In the genomic region with DNA sequence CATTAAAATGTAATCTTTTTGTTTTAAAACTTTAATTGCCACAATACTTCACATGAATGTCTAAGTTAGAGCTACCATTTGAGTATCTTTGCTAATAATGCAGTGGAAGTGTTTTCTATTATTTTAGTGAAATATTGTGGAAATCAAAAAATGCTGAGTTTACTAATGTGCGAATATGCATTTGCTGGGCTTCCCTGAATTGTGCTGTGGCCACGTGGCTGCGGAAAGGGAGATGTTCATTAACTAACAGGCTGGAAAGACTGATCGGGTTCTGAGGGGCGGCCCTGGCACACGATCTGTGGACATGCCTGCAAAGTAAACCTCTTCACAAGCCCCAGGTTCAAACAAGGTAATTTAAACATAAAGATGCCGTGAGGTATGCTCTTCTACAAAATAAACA, we compare ENCODE assay signal across 15 cellular contexts.
DNase-seq lines count a peak whose midpoint lies in the region; ATAC-seq and TF ChIP-seq lines count a peak whose summit lies in the region.
"Had no signal": no experiment of that assay in that cellular context is flagged by ENCODE, and none has a peak within 500 bp of the region (broad histone marks: within the 10 kb centered on the region; RNA-seq: fewer than 3 reads in every experiment).

No MANE protein-coding gene starts in this region.

- no peaks in the 10 kb centered on the region for H3K9me3 ChIP-seq in hepatocyte (ENCODE audit: low read depth)
- H3K9me3 ChIP-seq: BLaER1 treated with 17β-estradiol and CSF1 and Interleukin-3, amounts not matched to agents 10 nM and 100 nM had no signal

- peak overlapping the region; percentile 40 for H3K27ac ChIP-seq in hepatocyte
- H3K27ac ChIP-seq: BLaER1 treated with 17β-estradiol and CSF1 and Interleukin-3, amounts not matched to agents 10 nM and 100 nM; GM23248 had no signal

- H3K9me3 Mint-ChIP-seq in type B pancreatic cell = no peaks in the 10 kb centered on the region

- TF ChIP-seq CTCF in hepatocyte (IDR thresholded peaks at IDR 0.05; ENCODE audit: poor library complexity) = no peak
- no peak for TF ChIP-seq CTCF in type B pancreatic cell (conservative IDR thresholded peaks at IDR 0.05)

- H2AFZ ChIP-seq in hepatocyte = no peak overlapping the region
- H2AFZ ChIP-seq: GM23248 had no signal

- DNase-seq in NCI-H510A treated with DMSO at 0.1 percent for 48 hours (lab: John Stamatoyannopoulos, UW) = peak; percentile 37
- no peak for DNase-seq in NCI-H510A (lab: John Stamatoyannopoulos, UW)
- peak; percentile 32 for DNase-seq in NCI-H345 (lab: John Stamatoyannopoulos, UW)
- DNase-seq in hepatocyte (ENCODE audit: low spot score) = no peak
- DNase-seq in type B pancreatic cell (ENCODE audit: extremely low spot score, unreplicated experiment) = no peak
- DNase-seq: 8988T; ACHN; CD4-positive, CD25-positive, alpha-beta regulatory T cell; DMS79 treated with DMSO at 0.1 percent for 48 hours; EL; GM23248 had no signal

- H3K4me1 ChIP-seq in hepatocyte (ENCODE audit: insufficient read depth) = peaks cover 18% of the 10 kb centered on the region
- H3K4me1 ChIP-seq: BLaER1 treated with 17β-estradiol and CSF1 and Interleukin-3, amounts not matched to agents 10 nM and 100 nM had no signal

- no peaks in the 10 kb centered on the region for H4K20me1 ChIP-seq in hepatocyte (ENCODE audit: insufficient read depth, poor library complexity, severe bottlenecking)
- H4K20me1 ChIP-seq: BLaER1 treated with 17β-estradiol and CSF1 and Interleukin-3, amounts not matched to agents 10 nM and 100 nM had no signal

- no peak overlapping the region for H3K4me2 ChIP-seq in hepatocyte
- H3K4me2 ChIP-seq: BLaER1 treated with 17β-estradiol and CSF1 and Interleukin-3, amounts not matched to agents 10 nM and 100 nM had no signal

- H3K79me2 ChIP-seq in hepatocyte = no peaks in the 10 kb centered on the region

- H3K4me3 Mint-ChIP-seq in type B pancreatic cell = no peak overlapping the region
- H3K4me3 Mint-ChIP-seq: CD4-positive, CD25-positive, alpha-beta regulatory T cell had no signal

- H3K27me3 Mint-ChIP-seq in type B pancreatic cell = no peaks in the 10 kb centered on the region
- H3K27me3 Mint-ChIP-seq: CD4-positive, CD25-positive, alpha-beta regulatory T cell had no signal

- H3K4me1 Mint-ChIP-seq in type B pancreatic cell (ENCODE audit: unreplicated experiment) = no peaks in the 10 kb centered on the region
- H3K4me1 Mint-ChIP-seq: CD4-positive, CD25-positive, alpha-beta regulatory T cell had no signal

- H3K27me3 ChIP-seq in hepatocyte = no peaks in the 10 kb centered on the region
- H3K27me3 ChIP-seq: BLaER1 treated with 17β-estradiol and CSF1 and Interleukin-3, amounts not matched to agents 10 nM and 100 nM had no signal

- no peak for ATAC-seq in esophagus mucosa
- no peak for ATAC-seq in HG03565 (IDR thresholded peaks at IDR 0.05; ENCODE audit: unreplicated experiment)
- ATAC-seq: HCT116 had no signal

- 75% methylated on average over 7 of the region's 7 CpGs for WGBS in hepatocyte (ENCODE audit: low lambda C conversion rate, missing lambda C conversion rate)

- H3K36me3 ChIP-seq in hepatocyte (replicated peaks; ENCODE audit: insufficient read depth, low read depth) = no peaks in the 10 kb centered on the region
- H3K36me3 ChIP-seq: BLaER1 treated with 17β-estradiol and CSF1 and Interleukin-3, amounts not matched to agents 10 nM and 100 nM had no signal

- H3K4me3 ChIP-seq in hepatocyte = no peak overlapping the region
- H3K4me3 ChIP-seq: BLaER1 treated with 17β-estradiol and CSF1 and Interleukin-3, amounts not matched to agents 10 nM and 100 nM; GM23248 had no signal

- H3K9me2 ChIP-seq in hepatocyte (replicated peaks; ENCODE audit: insufficient read depth) = no peaks in the 10 kb centered on the region

- peaks cover 37% of the 10 kb centered on the region for H3K36me3 Mint-ChIP-seq in type B pancreatic cell
- H3K36me3 Mint-ChIP-seq: CD4-positive, CD25-positive, alpha-beta regulatory T cell had no signal

- peak overlapping the region; percentile 65 for H3K27ac Mint-ChIP-seq in type B pancreatic cell
- H3K27ac Mint-ChIP-seq: CD4-positive, CD25-positive, alpha-beta regulatory T cell had no signal

Comparison
In these comparisons a context has a peak if more than half of its experiments do, and no peak if none do; other contexts are left out.
1. DNase-seq: peak in NCI-H510A treated with DMSO at 0.1 percent for 48 hours (single experiment) and NCI-H345 (single experiment); none in NCI-H510A (single experiment), hepatocyte (single experiment) and type B pancreatic cell (single experiment).